Comparison of ENCODE assay signal across 9 cellular contexts in genomic region chr12:124428136-124428791, GRCh38.
DNase-seq lines count a peak whose midpoint lies in the region; ATAC-seq and TF ChIP-seq lines count a peak whose summit lies in the region.
"Had no signal": no experiment of that assay in that cellular context is flagged by ENCODE, and none has a peak within 500 bp of the region (broad histone marks: within the 10 kb centered on the region; RNA-seq: fewer than 3 reads in every experiment).

No MANE protein-coding gene starts in this region.

- H3K27ac ChIP-seq in RWPE1 = peak overlapping the region; percentile 99
- peak overlapping the region; percentile 63 for H3K27ac ChIP-seq in osteoblast (ENCODE audit: low read depth, low read length)
- no peak overlapping the region for H3K27ac ChIP-seq in naive thymus-derived CD4-positive, alpha-beta T cell (ENCODE audit: low read depth, low read length)

- POLR2A ChIA-PET in BJ (lab: Charles Lee) = interaction anchor here (1.5 kb wide), 1 partner anchor 40 kb away, joined by 4 read pairs; no protein-coding TSS in a partner anchor
- POLR2A ChIA-PET in RWPE1 (lab: Yijun Ruan, JAX; ENCODE audit: low non-redundant PET) = no interaction called here
- POLR2A ChIA-PET in naive thymus-derived CD4-positive, alpha-beta T cell (lab: Charles Lee) = no interaction called here
- POLR2A ChIA-PET in Caco-2 (lab: Charles Lee) = no interaction called here

- H3K4me1 Mint-ChIP-seq in naive thymus-derived CD4-positive, alpha-beta T cell = peaks cover 0 to 16% (median 8%) of the 10 kb centered on the region in 7 donors
- H3K4me1 Mint-ChIP-seq in Caco-2 (ENCODE audit: low read depth, unreplicated experiment) = no peaks in the 10 kb centered on the region

- no peak overlapping the region for H3K4me3 ChIP-seq in BJ (ENCODE audit: low read depth, low read length)
- no peak overlapping the region for H3K4me3 ChIP-seq in osteoblast (ENCODE audit: insufficient read depth, low read length)
- no peak overlapping the region for H3K4me3 ChIP-seq in naive thymus-derived CD4-positive, alpha-beta T cell (ENCODE audit: low read length)
- H3K4me3 ChIP-seq in Caco-2 (ENCODE audit: low read depth, low read length) = no peak overlapping the region

- H3K9me3 ChIP-seq in osteoblast (ENCODE audit: low read depth, low read length) (no peaks in the 10 kb centered on the region), Caco-2 (no peaks in the 10 kb centered on the region)
- H3K9me3 ChIP-seq in naive thymus-derived CD4-positive, alpha-beta T cell (ENCODE audit: control insufficient read depth in 2 of 3, low read length in 3 of 3) = no peaks in the 10 kb centered on the region

- no peaks in the 10 kb centered on the region for H3K27me3 Mint-ChIP-seq in naive thymus-derived CD4-positive, alpha-beta T cell
- no peaks in the 10 kb centered on the region for H3K27me3 Mint-ChIP-seq in Caco-2 (ENCODE audit: insufficient read depth, unreplicated experiment)

- peaks cover 4% of the 10 kb centered on the region for H3K79me2 ChIP-seq in osteoblast (ENCODE audit: insufficient read depth, low read length)

- no peaks in the 10 kb centered on the region for H4K20me1 ChIP-seq in osteoblast (ENCODE audit: insufficient read depth, low read length)

- H3K4me1 ChIP-seq in osteoblast (ENCODE audit: insufficient read depth, low read length) = peaks cover 19% of the 10 kb centered on the region
- H3K4me1 ChIP-seq in naive thymus-derived CD4-positive, alpha-beta T cell (ENCODE audit: control insufficient read depth in 2 of 2, insufficient read depth in 2 of 2, low read length in 2 of 2) = no peaks in the 10 kb centered on the region
- H3K4me1 ChIP-seq in Caco-2 = peaks cover under 1% of the 10 kb centered on the region; the same call in 1 of the 2 replicates

- no TSS peak for BruUV-seq in Caco-2 (replicated peaks; lab: Mats Ljungman, UMichigan)

- no peak for ATAC-seq in naive thymus-derived CD4-positive, alpha-beta T cell
- no peak for ATAC-seq in GM19023 (IDR thresholded peaks at IDR 0.05; ENCODE audit: unreplicated experiment)

- CTCF ChIA-PET in BJ (lab: Yijun Ruan, JAX) = interaction anchor here (0.6 to 1.7 kb wide), 5 partner anchors 113 to 396 kb away, joined by 3 to 5 read pairs (median 3); no protein-coding TSS in a partner anchor
- CTCF ChIA-PET in RWPE1 (lab: Yijun Ruan, JAX) = interaction anchor here (0.6 kb wide), 1 partner anchor 444 kb away, joined by 3 read pairs; no protein-coding TSS in a partner anchor
- CTCF ChIA-PET in naive thymus-derived CD4-positive, alpha-beta T cell (lab: Charles Lee) = no interaction called here
- CTCF ChIA-PET in Caco-2 (lab: Charles Lee) = no interaction called here

- H3K36me3 Mint-ChIP-seq in naive thymus-derived CD4-positive, alpha-beta T cell = peaks cover 4 to 37% (median 15%) of the 10 kb centered on the region in 5 donors
- peaks cover 77% of the 10 kb centered on the region for H3K36me3 Mint-ChIP-seq in Caco-2 (ENCODE audit: insufficient read depth, unreplicated experiment)

- H3K4me3 Mint-ChIP-seq in naive thymus-derived CD4-positive, alpha-beta T cell = no peak overlapping the region
- H3K4me3 Mint-ChIP-seq in Caco-2 (ENCODE audit: unreplicated experiment) = no peak overlapping the region

- peaks cover 0 to 12% (median 0%) of the 10 kb centered on the region in 11 donors for H3K9me3 Mint-ChIP-seq in naive thymus-derived CD4-positive, alpha-beta T cell
- peaks cover 12% of the 10 kb centered on the region for H3K9me3 Mint-ChIP-seq in Caco-2 (ENCODE audit: unreplicated experiment)

- H3K36me3 ChIP-seq in BJ (ENCODE audit: control insufficient read depth, insufficient read depth, low read length) = peaks cover 24% of the 10 kb centered on the region
- peaks cover 26% of the 10 kb centered on the region for H3K36me3 ChIP-seq in osteoblast (ENCODE audit: insufficient read depth, low read length)
- H3K36me3 ChIP-seq in naive thymus-derived CD4-positive, alpha-beta T cell (ENCODE audit: control insufficient read depth in 2 of 3, insufficient read depth in 3 of 3, low read length in 3 of 3) = peaks cover 0 to 70% (median 7%) of the 10 kb centered on the region in 3 experiments
- peaks cover 3% of the 10 kb centered on the region for H3K36me3 ChIP-seq in Caco-2 (ENCODE audit: control insufficient read depth, insufficient read depth, low read length)

- TF ChIP-seq CTCF in BJ (IDR thresholded peaks at IDR 0.05; ENCODE audit: insufficient read depth, low read depth, low read length) (peak; percentile 8; the same call in 1 of the 2 replicates), RWPE1 (conservative IDR thresholded peaks at IDR 0.05; ENCODE audit: low read depth) (no peak), osteoblast (IDR thresholded peaks at IDR 0.05; ENCODE audit: extremely low read depth, low read depth, low read length) (no peak), GM20000 (IDR thresholded peaks at IDR 0.05; ENCODE audit: extremely low read depth, missing control alignments) (no peak), Caco-2 (IDR thresholded peaks at IDR 0.05; ENCODE audit: insufficient read depth in 1 of 2, low read depth in 1 of 2, low read length in 1 of 2, severe bottlenecking in 1 of 2, unreplicated experiment in 1 of 2) (no peak)

- DNase-seq in BJ (ENCODE audit: low read depth) = no peak
- no peak for DNase-seq in RWPE1 (ENCODE audit: low spot score)
- peak; percentile 44 for DNase-seq in fibroblast of gingiva (ENCODE audit: low read depth)
- peak; percentile 93 for DNase-seq in osteoblast (ENCODE audit: insufficient read length, low spot score, missing footprints)
- DNase-seq in naive thymus-derived CD4-positive, alpha-beta T cell = no peak
- no peak for DNase-seq in GM20000 (ENCODE audit: low spot score)
- no peak for DNase-seq in Caco-2
- DNase-seq: DMS53 had no signal

- H3K27me3 ChIP-seq in BJ (ENCODE audit: control insufficient read depth, insufficient read depth, low read length) (no peaks in the 10 kb centered on the region), osteoblast (ENCODE audit: insufficient read depth, low read length) (no peaks in the 10 kb centered on the region), Caco-2 (replicated peaks; ENCODE audit: control insufficient read depth, insufficient read depth, low read length) (no peaks in the 10 kb centered on the region)
- H3K27me3 ChIP-seq in naive thymus-derived CD4-positive, alpha-beta T cell (ENCODE audit: control insufficient read depth in 2 of 2, insufficient read depth in 2 of 2, low read length in 2 of 2) = no peaks in the 10 kb centered on the region

- no peak overlapping the region for H2AFZ ChIP-seq in osteoblast (ENCODE audit: low read length)

- no peak overlapping the region for H3K4me2 ChIP-seq in osteoblast (ENCODE audit: insufficient read depth, low read length)

- no peak overlapping the region for H3K27ac Mint-ChIP-seq in naive thymus-derived CD4-positive, alpha-beta T cell
- H3K27ac Mint-ChIP-seq in Caco-2 (ENCODE audit: unreplicated experiment) = no peak overlapping the region

- intact Hi-C loops in naive thymus-derived CD4-positive, alpha-beta T cell (cut with micrococcal nuclease) = no loop called here
- intact Hi-C loops in Caco-2 (cut with micrococcal nuclease; ENCODE audit: unreplicated experiment) = no loop called here

Comparison
In these comparisons a context has a peak if more than half of its experiments do, and no peak if none do; other contexts are left out.
1. DNase-seq: peak in fibroblast of gingiva (single experiment) and osteoblast (single experiment); none in BJ (single experiment), RWPE1 (single experiment), naive thymus-derived CD4-positive, alpha-beta T cell (0 of 9), GM20000 (single experiment) and Caco-2 (0 of 2).
2. CTCF ChIA-PET loops: an anchor here in BJ (0.6 to 1.7 kb wide) and RWPE1 (0.6 kb wide); none called in naive thymus-derived CD4-positive, alpha-beta T cell and Caco-2.